Comparison of ENCODE assay signal across 18 cellular contexts in the genomic region with DNA sequence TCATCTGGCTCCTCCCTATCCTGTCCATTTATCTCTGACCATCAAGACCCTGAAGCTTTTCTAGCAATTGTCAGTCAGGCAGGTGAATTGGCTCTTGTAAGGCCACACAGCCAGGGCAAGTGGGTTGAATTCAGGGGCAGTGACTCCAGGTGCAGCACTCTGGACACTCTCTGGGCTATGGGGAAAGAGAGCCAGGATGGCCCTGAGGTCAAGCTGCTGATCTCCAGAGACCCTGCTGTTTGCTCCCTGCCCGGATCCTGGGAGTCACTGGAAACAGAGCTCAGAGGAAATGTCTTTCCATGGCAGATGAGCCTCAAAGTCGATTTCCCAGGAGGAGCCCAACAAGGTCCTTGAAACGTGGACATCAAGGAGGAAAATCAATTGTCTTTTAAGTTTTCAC.
DNase-seq lines count a peak whose midpoint lies in the region; ATAC-seq, FAIRE-seq and TF ChIP-seq lines count a peak whose summit lies in the region.
"Had no signal": no experiment of that assay in that cellular context is flagged by ENCODE, and none has a peak within 500 bp of the region (broad histone marks: within the 10 kb centered on the region; RNA-seq: fewer than 3 reads in every experiment).

No MANE protein-coding gene starts in this region.

- intact Hi-C loops in esophagus muscularis mucosa (cut with DNase I) (no loop called here), posterior cingulate gyrus (cut with DNase I) (no loop called here)

- H2AK5ac ChIP-seq in trophoblast cell (ENCODE audit: low read length): no peak overlapping the region

- no peaks in the 10 kb centered on the region for H3K9me2 ChIP-seq in MM.1S (replicated peaks; ENCODE audit: insufficient read depth, low read length)

- H4K12ac ChIP-seq in trophoblast cell (ENCODE audit: low read depth, low read length): no peak overlapping the region

- peak overlapping the region; percentile 31 for H3K23ac ChIP-seq in trophoblast cell (ENCODE audit: low read length)

- H3K4ac ChIP-seq in trophoblast cell (ENCODE audit: low read depth, low read length): no peak overlapping the region

- TF ChIP-seq CTCF in MM.1S (IDR thresholded peaks at IDR 0.05; ENCODE audit: low read length) (no peak), esophagus muscularis mucosa (IDR thresholded peaks at IDR 0.05) (no peak)

- H3K27ac ChIP-seq in MM.1S (ENCODE audit: low read length) (peak overlapping the region; percentile 43; the same call in 1 of the 2 replicates), esophagus muscularis mucosa (replicated peaks in 1 of 4) (no peak overlapping the region), trophoblast cell (ENCODE audit: low read depth, low read length) (no peak overlapping the region)
- H3K27ac ChIP-seq: BLaER1, GM23248 had no signal

- no peaks in the 10 kb centered on the region for H3K79me2 ChIP-seq in MM.1S (ENCODE audit: low read length)
- H3K79me2 ChIP-seq in trophoblast cell (ENCODE audit: control insufficient read depth, insufficient read depth, low read length, poor library complexity): no peaks in the 10 kb centered on the region

- no peak overlapping the region for H3K9ac ChIP-seq in MM.1S (ENCODE audit: low read length)
- no peak overlapping the region for H3K9ac ChIP-seq in trophoblast cell (ENCODE audit: low read length)
- H3K9ac ChIP-seq: BLaER1, GM23248 had no signal

- H2AFZ ChIP-seq in MM.1S (ENCODE audit: low read length): 0 out of 2 replicates have a peak overlapping the region, but pooled peaks have one; percentile 51
- no peak overlapping the region for H2AFZ ChIP-seq in trophoblast cell (ENCODE audit: insufficient read depth, low read length, poor library complexity)
- H2AFZ ChIP-seq: GM23248 had no signal

- TF ChIP-seq POLR2A in GM12892 (IDR thresholded peaks at IDR 0.05; ENCODE audit: low read depth, low read length) (no peak), esophagus muscularis mucosa (IDR thresholded peaks at IDR 0.05; ENCODE audit: low read depth) (no peak)

- H3K9me3 ChIP-seq in MM.1S (replicated peaks; ENCODE audit: insufficient read depth, low read length): no peaks in the 10 kb centered on the region
- no peaks in the 10 kb centered on the region for H3K9me3 ChIP-seq in esophagus muscularis mucosa
- H3K9me3 ChIP-seq in trophoblast cell (ENCODE audit: insufficient read depth, low read depth, low read length): no peaks in the 10 kb centered on the region
- H3K9me3 ChIP-seq: BLaER1 had no signal

- H2BK12ac ChIP-seq in trophoblast cell (ENCODE audit: low read length): no peak overlapping the region

- no peaks in the 10 kb centered on the region for H4K20me1 ChIP-seq in MM.1S (ENCODE audit: insufficient read depth, low read length)
- H4K20me1 ChIP-seq: BLaER1 had no signal

- no peak overlapping the region for H3K18ac ChIP-seq in trophoblast cell (ENCODE audit: low read length)

- no peak for TF ChIP-seq EP300 in esophagus muscularis mucosa (IDR thresholded peaks at IDR 0.05)

- no peak overlapping the region for H3K14ac ChIP-seq in trophoblast cell (ENCODE audit: low read length)

- no peaks in the 10 kb centered on the region for H3K36me3 ChIP-seq in MM.1S (replicated peaks; ENCODE audit: insufficient read depth, low read length)
- no peaks in the 10 kb centered on the region for H3K36me3 ChIP-seq in esophagus muscularis mucosa
- no peaks in the 10 kb centered on the region for H3K36me3 ChIP-seq in trophoblast cell (ENCODE audit: control insufficient read depth in 1 of 2, insufficient read depth in 2 of 2, low read length in 2 of 2)
- H3K36me3 ChIP-seq: BLaER1 had no signal

- H3K4me2 ChIP-seq in MM.1S (ENCODE audit: low read depth, low read length): peak overlapping the region; percentile 33; the same call in 1 of the 2 replicates
- no peak overlapping the region for H3K4me2 ChIP-seq in trophoblast cell (ENCODE audit: low read length)
- H3K4me2 ChIP-seq: BLaER1 had no signal

- H3F3A ChIP-seq in MM.1S (ENCODE audit: insufficient read depth, low read length): 0 out of 2 replicates have a peak, but pooled peaks cover 3% of the 10 kb centered on the region

- FAIRE-seq in GM12892 (lab: Jason Lieb, UNC): peak; percentile 21
- FAIRE-seq: GM19239, HTR-8/SVneo had no signal

- H2BK5ac ChIP-seq in trophoblast cell (ENCODE audit: low read depth, low read length, poor library complexity): no peak overlapping the region

- DNase-seq in GM12892 (ENCODE audit: insufficient read length) (no peak), MM.1S (no peak), esophagus muscularis mucosa (ENCODE audit: extremely low spot score) (peak; percentile 90), trophoblast cell (no peak), posterior cingulate gyrus (no peak)
- DNase-seq: 8988T; CD4-positive, alpha-beta memory T cell; DMS153; DMS79; GDM1; GM23248; HCEC 1CT; IMR-90 had no signal

- no peak overlapping the region for H4K91ac ChIP-seq in trophoblast cell (ENCODE audit: low read depth, low read length)

- WGBS in esophagus muscularis mucosa: 36% methylated on average over 2 of the region's 3 CpGs
- WGBS in trophoblast cell (ENCODE audit: extremely low coverage, insufficient coverage, insufficient read length): no CpG with 5 or more reads among the region's 3 CpGs

- ATAC-seq in GM18870 (IDR thresholded peaks at IDR 0.05; ENCODE audit: unreplicated experiment) (no peak), GM19463 (IDR thresholded peaks at IDR 0.05; ENCODE audit: unreplicated experiment) (no peak)

- H3K4me1 ChIP-seq in MM.1S (ENCODE audit: low read length): peaks cover 23% of the 10 kb centered on the region
- no peaks in the 10 kb centered on the region for H3K4me1 ChIP-seq in esophagus muscularis mucosa
- H3K4me1 ChIP-seq in trophoblast cell (ENCODE audit: control insufficient read depth in 1 of 2, insufficient read depth in 2 of 2, low read length in 2 of 2): no peaks in the 10 kb centered on the region

- no peak overlapping the region for H2BK120ac ChIP-seq in trophoblast cell (ENCODE audit: insufficient read depth, low read length, poor library complexity)

- no peak overlapping the region for H4K8ac ChIP-seq in trophoblast cell (ENCODE audit: low read depth, low read length)

- H3K27me3 ChIP-seq in MM.1S (replicated peaks; ENCODE audit: insufficient read depth, low read length) (peaks cover 4% of the 10 kb centered on the region; the same call in 1 of the 2 replicates), esophagus muscularis mucosa (peaks cover 0 to 48% (median 0%) of the 10 kb centered on the region in 4 donors), trophoblast cell (ENCODE audit: insufficient read depth, low read length) (no peaks in the 10 kb centered on the region)
- H3K27me3 ChIP-seq: BLaER1 had no signal

- no peaks in the 10 kb centered on the region for H3K79me1 ChIP-seq in trophoblast cell (ENCODE audit: low read length)

- H3K4me3 ChIP-seq in MM.1S (ENCODE audit: low read length) (no peak overlapping the region), esophagus muscularis mucosa (no peak overlapping the region), trophoblast cell (ENCODE audit: low read depth, low read length) (no peak overlapping the region)
- H3K4me3 ChIP-seq: BLaER1, GM23248 had no signal
